1 cellular context compared by ENCODE assay signal in genomic region chr2:235088608-235089020, GRCh38.
TF ChIP-seq lines count a peak whose summit lies in the region.

No MANE protein-coding gene starts in this region.

TF ChIP-seq in IMR-90, 13 proteins besides CTCF, POLR2A, EP300 and RAD21 (continued from another document):
- no peak for TF ChIP-seq ELK1 (IDR thresholded peaks at IDR 0.05; ENCODE audit: borderline replicate concordance, low read depth, low read length)
- no peak for TF ChIP-seq RCOR1 (IDR thresholded peaks at IDR 0.05; ENCODE audit: insufficient replicate concordance, low read length)
- no peak for TF ChIP-seq CEBPB (IDR thresholded peaks at IDR 0.05; ENCODE audit: low read depth, low read length)
- no peak for TF ChIP-seq SMC3 (IDR thresholded peaks at IDR 0.05; ENCODE audit: low read depth, low read length)
- no peak for TF ChIP-seq MAZ (IDR thresholded peaks at IDR 0.05; ENCODE audit: borderline replicate concordance, low read depth, low read length)
